Comparison of ENCODE assay signal across 10 cellular contexts in genomic region chrX:105190252-105190853, GRCh38. TPM values are rescaled to one million over a fixed set of nuclear protein-coding genes. Genes with fewer than 3 reads are reported as not detected.
DNase-seq lines count a peak whose midpoint lies in the region; ATAC-seq and TF ChIP-seq lines count a peak whose summit lies in the region.
"Had no signal": no experiment of that assay in that cellular context is flagged by ENCODE, and none has a peak within 500 bp of the region (broad histone marks: within the 10 kb centered on the region; RNA-seq: fewer than 3 reads in every experiment).

No MANE protein-coding gene starts in this region.

- TF ChIP-seq CTCF in Caco-2 (IDR thresholded peaks at IDR 0.05; ENCODE audit: insufficient read depth in 1 of 2, low read depth in 1 of 2, low read length in 1 of 2, severe bottlenecking in 1 of 2, unreplicated experiment in 1 of 2) = peak; percentile 52 to 66

- ATAC-seq in GM18909 (IDR thresholded peaks at IDR 0.05; ENCODE audit: poor library complexity, unreplicated experiment) (peak; percentile 45), GM19023 (IDR thresholded peaks at IDR 0.05; ENCODE audit: unreplicated experiment) (no peak), HG02970 (IDR thresholded peaks at IDR 0.05; ENCODE audit: low FRiP score, unreplicated experiment) (no peak)

- no peaks in the 10 kb centered on the region for H3K9me3 ChIP-seq in Caco-2

- H3K4me1 ChIP-seq in Caco-2 = no peaks in the 10 kb centered on the region

- H3K4me3 Mint-ChIP-seq in Caco-2 (ENCODE audit: unreplicated experiment) = no peak overlapping the region

- H3K27me3 ChIP-seq in Caco-2 (replicated peaks; ENCODE audit: control insufficient read depth, insufficient read depth, low read length) = no peaks in the 10 kb centered on the region

- no peaks in the 10 kb centered on the region for H3K36me3 ChIP-seq in Caco-2 (ENCODE audit: control insufficient read depth, insufficient read depth, low read length)

- H3K27me3 Mint-ChIP-seq in Caco-2 (ENCODE audit: insufficient read depth, unreplicated experiment) = no peaks in the 10 kb centered on the region

- no TSS peak for BruUV-seq in Caco-2 (replicated peaks; lab: Mats Ljungman, UMichigan)

- H3K4me3 ChIP-seq in Caco-2 (ENCODE audit: low read depth, low read length) = no peak overlapping the region

- no peak overlapping the region for H3K27ac Mint-ChIP-seq in Caco-2 (ENCODE audit: unreplicated experiment)

- DNase-seq in Caco-2 (peak in 1 of 2 experiments; percentile 30), SK-N-DZ (ENCODE audit: low spot score) (peak; percentile 8), globus pallidus (ENCODE audit: low spot score) (peak; percentile 5), smooth muscle cell of the brain vasculature (ENCODE audit: low read depth, low spot score) (peak; percentile 9)
- no peak for DNase-seq in activated naive CD4-positive, alpha-beta T cell treated with anti-CD3 and anti-CD28 coated beads, Interleukin-2, amount 50 U/mL, for 16 hours

- H3K9me3 Mint-ChIP-seq in Caco-2 (ENCODE audit: unreplicated experiment) = no peaks in the 10 kb centered on the region

- no peaks in the 10 kb centered on the region for H3K36me3 Mint-ChIP-seq in Caco-2 (ENCODE audit: insufficient read depth, unreplicated experiment)

- intact Hi-C loops in Caco-2 (cut with micrococcal nuclease; ENCODE audit: unreplicated experiment) = loop anchor here (10.0 kb wide), 1 partner anchor 84 kb away; no protein-coding TSS in a partner anchor

- no peaks in the 10 kb centered on the region for H3K4me1 Mint-ChIP-seq in Caco-2 (ENCODE audit: low read depth, unreplicated experiment)

- CTCF ChIA-PET in Caco-2 (lab: Charles Lee) = interaction anchor here (0.6 kb wide), 1 partner anchor 33 kb away, joined by 3 read pairs; no protein-coding TSS in a partner anchor

- POLR2A ChIA-PET in Caco-2 (lab: Charles Lee) = no interaction called here

RNA-seq across cellular contexts. Expression of gene TEX13A, which starts 30.1 kb away (rescaled TPM):
- total RNA-seq in Caco-2 (2022) = not detected in 2 replicates
- not detected in 2 replicates for polyA plus RNA-seq in SK-N-DZ (2014; cell fraction: cytosol; rRNA removed)
- polyA plus RNA-seq in SK-N-DZ (2014; cell fraction: nucleus; rRNA removed) = not detected in 2 replicates
- total RNA-seq: mononuclear cell; T-helper 1 cell treated with Interleukin-12 subunit alpha and Interleukin-12 subunit beta and Interleukin-4 antibody, amounts not matched to agents 30 ng/mL and 1 ng/mL, for 36 hours had no signal
